8 cellular contexts compared by ENCODE assay signal in the genomic region with DNA sequence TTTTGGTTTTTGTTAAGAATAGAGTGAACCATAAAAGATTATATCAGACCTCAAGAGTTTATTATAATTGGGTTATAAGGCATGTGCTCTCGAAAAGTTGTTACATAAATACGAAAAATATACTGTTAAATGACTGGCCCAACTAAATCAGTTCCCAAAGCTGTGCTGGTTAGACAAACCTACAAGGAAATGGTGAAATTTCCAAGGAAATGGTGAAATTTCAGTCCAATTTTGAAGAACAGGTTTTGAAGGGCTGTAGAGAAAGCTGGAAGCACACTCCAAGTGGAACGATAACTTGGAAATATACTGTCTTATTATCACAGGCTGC. TPM values are rescaled to one million over a fixed set of nuclear protein-coding genes. Genes with fewer than 3 reads are reported as not detected.
A peak's percentile ranks its signal among the peaks of the same experiment; 100 is the strongest.
DNase-seq lines count a peak whose midpoint lies in the region; ATAC-seq and TF ChIP-seq lines count a peak whose summit lies in the region.

No MANE protein-coding gene starts in this region.

- no peaks in the 10 kb centered on the region for H3K27me3 ChIP-seq in stomach smooth muscle (ENCODE audit: control insufficient read depth in 1 of 2, insufficient read depth in 2 of 2, low read length in 2 of 2)

- H3K9me3 ChIP-seq in iPS-18c (ENCODE audit: control insufficient read depth, insufficient read depth, low read length) = no peaks in the 10 kb centered on the region
- no peaks in the 10 kb centered on the region for H3K9me3 ChIP-seq in stomach smooth muscle (ENCODE audit: control insufficient read depth in 2 of 2, low read length in 2 of 2)

- peak overlapping the region; percentile 95 to 97 for H3K9ac ChIP-seq in stomach smooth muscle (ENCODE audit: low read length in 2 of 2)

- H3K4me1 ChIP-seq in stomach smooth muscle (ENCODE audit: control insufficient read depth, insufficient read depth, low read length) = no peaks in the 10 kb centered on the region

- TF ChIP-seq CTCF in GM12875 (IDR thresholded peaks at IDR 0.05; ENCODE audit: borderline replicate concordance, insufficient read depth, low read depth, low read length) (no peak), WI38 (IDR thresholded peaks at IDR 0.05; ENCODE audit: low read depth, low read length) (no peak)

- no peak for ATAC-seq in GM21360 (IDR thresholded peaks at IDR 0.05; ENCODE audit: unreplicated experiment)

- H3K4me3 ChIP-seq in GM12875 (ENCODE audit: low read depth, low read length) = peak overlapping the region; percentile 65
- peak overlapping the region; percentile 98 for H3K4me3 ChIP-seq in WI38 (ENCODE audit: low read depth, low read length)
- peak overlapping the region; percentile 92 for H3K4me3 ChIP-seq in iPS-18c (ENCODE audit: insufficient read depth, low read depth, low read length)
- peak overlapping the region; percentile 81 to 97 for H3K4me3 ChIP-seq in stomach smooth muscle (ENCODE audit: low read length in 2 of 2)

- peak overlapping the region; percentile 74 for H3K27ac ChIP-seq in stomach smooth muscle (ENCODE audit: low read length)

- no peak for DNase-seq in activated naive CD4-positive, alpha-beta T cell treated with Interleukin-2 at 50 U/mL for 16 hours
- DNase-seq in HT-29 (ENCODE audit: low spot score) = no peak
- DNase-seq in ureter (ENCODE audit: low spot score) = no peak

- H3K36me3 ChIP-seq in stomach smooth muscle (ENCODE audit: control insufficient read depth in 2 of 2, insufficient read depth in 2 of 2, low read length in 2 of 2) = no peaks in the 10 kb centered on the region

RNA-seq across cellular contexts. Expression of a gene that starts 0.4 kb away (rescaled TPM):
- total RNA-seq in HT-29 (2014; rRNA removed; shearing (Covaris generic)) = 13.8 and 16.6 TPM in 2 replicates
- total RNA-seq in ureter = 27.4 TPM

RNA-seq across cellular contexts. Expression of a gene that starts 29.4 kb away (rescaled TPM):
- 7.1 and 8.9 TPM in 2 replicates for total RNA-seq in HT-29 (2014; rRNA removed; shearing (Covaris generic))
- 20.6 TPM for total RNA-seq in ureter
